2 cellular contexts compared by ENCODE assay signal in genomic region chr5:123720339-123720738, GRCh38.
TF ChIP-seq lines count a peak whose summit lies in the region.

No MANE protein-coding gene starts in this region.

TF ChIP-seq in HEK293, 187 proteins besides CTCF, POLR2A, EP300 and RAD21 (continued from another document):
- no peak for TF ChIP-seq TSHZ1 (tag by site-specific recombination; IDR thresholded peaks at IDR 0.05; ENCODE audit: borderline replicate concordance)
- peak; percentile 64; the same call in 1 of the 2 replicates for TF ChIP-seq ZNF184 (tag by site-specific recombination; IDR thresholded peaks at IDR 0.05)
TF ChIP-seq in HEK293: peak in this region for 1.

TF ChIP-seq in IMR-90, 13 proteins besides CTCF, POLR2A, EP300 and RAD21 (continued from another document):
- TF ChIP-seq USF2 (IDR thresholded peaks at IDR 0.05; ENCODE audit: low read depth, low read length) (no peak), NFE2L2 (IDR thresholded peaks at IDR 0.05; ENCODE audit: low read depth, low read length) (no peak), SMC3 (IDR thresholded peaks at IDR 0.05; ENCODE audit: low read depth, low read length) (no peak), ELK1 (IDR thresholded peaks at IDR 0.05; ENCODE audit: borderline replicate concordance, low read depth, low read length) (no peak), MAZ (IDR thresholded peaks at IDR 0.05; ENCODE audit: borderline replicate concordance, low read depth, low read length) (no peak), MAFK (IDR thresholded peaks at IDR 0.05; ENCODE audit: low read depth, low read length) (no peak), RCOR1 (IDR thresholded peaks at IDR 0.05; ENCODE audit: insufficient replicate concordance, low read length) (no peak)
